24 cellular contexts compared by ENCODE assay signal in genomic region chr16:1789643-1790045, GRCh38. TPM values are rescaled to one million over a fixed set of nuclear protein-coding genes. Genes with fewer than 3 reads are reported as not detected.
DNase-seq lines count a peak whose midpoint lies in the region; ATAC-seq and TF ChIP-seq lines count a peak whose summit lies in the region.
"Had no signal": no experiment of that assay in that cellular context is flagged by ENCODE, and none has a peak within 500 bp of the region (broad histone marks: within the 10 kb centered on the region; RNA-seq: fewer than 3 reads in every experiment).

No MANE protein-coding gene starts in this region.

- H3K4me1 ChIP-seq in right cardiac atrium (ENCODE audit: control insufficient read depth, insufficient read depth, low read length) (no peaks in the 10 kb centered on the region), spleen (peaks cover 0 to 26% (median 13%) of the 10 kb centered on the region in 6 donors)

- 89% methylated on average over 25 of the region's 25 CpGs for WGBS in right cardiac atrium
- WGBS in spleen, 5 donors, result 86 to 91% (median 90%) methylated on average over 14 to 25 of the region's 25 CpGs

- H3K9me3 ChIP-seq in right cardiac atrium (ENCODE audit: control insufficient read depth, low read length), result no peaks in the 10 kb centered on the region
- H3K9me3 ChIP-seq in spleen, result no peaks in the 10 kb centered on the region
- H3K9me3 ChIP-seq: BLaER1, body of pancreas had no signal

- ATAC-seq in left ventricle myocardium superior, result no peak
- ATAC-seq in right cardiac atrium, result no peak
- ATAC-seq: activated naive CD8-positive, alpha-beta T cell treated with anti-CD3 and anti-CD28 coated beads, Interleukin-2, amount 50 U/mL, for 24 hours; body of pancreas; esophagus mucosa had no signal

- no peak for TF ChIP-seq POLR2A in spleen (IDR thresholded peaks at IDR 0.05)

- TF ChIP-seq CTCF in spleen (IDR thresholded peaks at IDR 0.05 in 8 of 11, conservative IDR thresholded peaks at IDR 0.05 in 3 of 11), result no peak

- intact Hi-C loops in left ventricle myocardium superior (cut with micrococcal nuclease) (no loop called here), cardiac septum (cut with DNase I) (loop anchor here (5.0 kb wide), 1 partner anchor 33 kb away; no protein-coding TSS in a partner anchor), right cardiac atrium (cut with DNase I) (no loop called here), spleen (cut with DNase I; ENCODE audit: low total_unique reads) (no loop called here)

- H3K36me3 ChIP-seq in spleen, result peaks cover 0 to 82% (median 57%) of the 10 kb centered on the region in 6 donors

- H3K4me3 ChIP-seq in right cardiac atrium (ENCODE audit: low read length) (no peak overlapping the region), spleen (no peak overlapping the region)
- H3K4me3 ChIP-seq: BLaER1, body of pancreas had no signal

- DNase-seq in left ventricle myocardium superior, result peak; percentile 27
- no peak for DNase-seq in cardiac septum (ENCODE audit: low spot score)
- DNase-seq in right cardiac atrium, result peak in 2 of 3 donors; percentile 44 to 62
- peak; percentile 71 for DNase-seq in spleen
- no peak for DNase-seq in activated naive CD4-positive, alpha-beta T cell treated with Interleukin-2 at 50 U/mL for 16 hours
- no peak for DNase-seq in GOT3 (lab: John Stamatoyannopoulos, UW)
- DNase-seq: activated CD4-positive, alpha-beta T cell treated with anti-CD3 and anti-CD28 coated beads, Interleukin-2, amount 50 U/mL, for 4 hours; activated effector memory CD4-positive, alpha-beta T cell treated with anti-CD3 and anti-CD28 coated beads, Interleukin-2, amount 50 U/mL, for 16 hours; activated naive CD8-positive, alpha-beta T cell treated with anti-CD3 and anti-CD28 coated beads, Interleukin-2, amount 50 U/mL, for 24 hours; effector memory CD4-positive, alpha-beta T cell; foreskin melanocyte; mesenchymal stem cell; NCI-H1048; NCI-H187; NCI-H69; occipital lobe; retina; RPMI8226; WERI-Rb-1 had no signal

- no peaks in the 10 kb centered on the region for H3K27me3 ChIP-seq in right cardiac atrium (ENCODE audit: control insufficient read depth, insufficient read depth)
- H3K27me3 ChIP-seq in spleen (replicated peaks in 1 of 7), result no peaks in the 10 kb centered on the region
- H3K27me3 ChIP-seq: BLaER1, body of pancreas had no signal

- H3K27ac ChIP-seq in right cardiac atrium (ENCODE audit: low read length), result no peak overlapping the region
- no peak overlapping the region for H3K27ac ChIP-seq in spleen
- H3K27ac ChIP-seq: BLaER1, body of pancreas, WERI-Rb-1 had no signal

RNA-seq across cellular contexts. Expression of gene IGFALS, which starts 3.9 kb away (rescaled TPM):
- total RNA-seq in left ventricle myocardium superior, result not detected
- 0.19 TPM for total RNA-seq in cardiac septum
- total RNA-seq in right cardiac atrium, result not detected
- polyA plus RNA-seq in right cardiac atrium, result 0.05 TPM
- under 1 TPM in 5 of 7 donors, not detected in 2; 0.21 to 0.63 (median 0.39) TPM for total RNA-seq in spleen
- under 1 TPM; 0.14 to 0.19 (median 0.17) TPM for polyA plus RNA-seq in spleen
- total RNA-seq: esophagus mucosa, kidney epithelial cell, myocyte, occipital lobe had no signal

RNA-seq across cellular contexts. Expression of gene NUBP2, which starts 6.9 kb away (rescaled TPM):
- 36.6 TPM for total RNA-seq in left ventricle myocardium superior
- total RNA-seq in cardiac septum, result 32.3 TPM
- total RNA-seq in right cardiac atrium, result 10 to 100 TPM; 33.1 to 39.1 (median 35.9) TPM
- 45.3 TPM for polyA plus RNA-seq in right cardiac atrium
- total RNA-seq in spleen, result 100 to 1,000 TPM in 1 of 7 donors, 10 to 100 TPM in 6; 37.5 to 103 (median 44.6) TPM
- polyA plus RNA-seq in spleen, result 10 to 100 TPM; 61.9 to 84.3 (median 79.3) TPM

RNA-seq across cellular contexts. Expression of gene SPSB3, which starts 7.3 kb away (rescaled TPM):
- total RNA-seq in left ventricle myocardium superior, result 40.8 TPM
- 24.2 TPM for total RNA-seq in cardiac septum
- total RNA-seq in right cardiac atrium, result 10 to 100 TPM; 24.5 to 41.3 (median 34.1) TPM
- 51.8 TPM for polyA plus RNA-seq in right cardiac atrium
- total RNA-seq in spleen, result 100 to 1,000 TPM in 2 of 7 donors, 10 to 100 TPM in 5; 41.4 to 114 (median 65.3) TPM
- polyA plus RNA-seq in spleen, result 100 to 1,000 TPM; 111 to 266 (median 204) TPM

RNA-seq across cellular contexts. Expression of gene MRPS34, which starts 16.7 kb away (rescaled TPM):
- total RNA-seq in left ventricle myocardium superior, result 85.9 TPM
- total RNA-seq in cardiac septum, result 63.4 TPM
- 10 to 100 TPM; 53.3 to 80.0 (median 69.1) TPM for total RNA-seq in right cardiac atrium
- polyA plus RNA-seq in right cardiac atrium, result 91.4 TPM
- 10 to 100 TPM; 49.9 to 66.8 (median 62.3) TPM for total RNA-seq in spleen
- 100 to 1,000 TPM; 133 to 157 (median 134) TPM for polyA plus RNA-seq in spleen

RNA-seq across cellular contexts. Expression of gene EME2, which starts 17.0 kb away (rescaled TPM):
- 8.1 TPM for total RNA-seq in left ventricle myocardium superior
- total RNA-seq in cardiac septum, result 14.9 TPM
- total RNA-seq in right cardiac atrium, result 10 to 100 TPM in 2 of 4 donors, 1 to 10 TPM in 2; 8.1 to 11.3 (median 9.8) TPM
- polyA plus RNA-seq in right cardiac atrium, result 6.3 TPM
- total RNA-seq in spleen, result 10 to 100 TPM; 17.8 to 41.3 (median 28.8) TPM
- polyA plus RNA-seq in spleen, result 10 to 100 TPM in 2 of 3 donors, 1 to 10 TPM in 1; 5.1 to 22.4 (median 13.8) TPM

Comparison
In these comparisons a context has a peak if more than half of its experiments do, and no peak if none do; other contexts are left out.
1. DNase-seq: peak in left ventricle myocardium superior (single experiment), right cardiac atrium (2 of 3) and spleen (single experiment); none in cardiac septum (single experiment), activated naive CD4-positive, alpha-beta T cell treated with Interleukin-2 at 50 U/mL for 16 hours (single experiment) and GOT3 (single experiment).